ENCODE assay signal across 8 cellular contexts in the genomic region with DNA sequence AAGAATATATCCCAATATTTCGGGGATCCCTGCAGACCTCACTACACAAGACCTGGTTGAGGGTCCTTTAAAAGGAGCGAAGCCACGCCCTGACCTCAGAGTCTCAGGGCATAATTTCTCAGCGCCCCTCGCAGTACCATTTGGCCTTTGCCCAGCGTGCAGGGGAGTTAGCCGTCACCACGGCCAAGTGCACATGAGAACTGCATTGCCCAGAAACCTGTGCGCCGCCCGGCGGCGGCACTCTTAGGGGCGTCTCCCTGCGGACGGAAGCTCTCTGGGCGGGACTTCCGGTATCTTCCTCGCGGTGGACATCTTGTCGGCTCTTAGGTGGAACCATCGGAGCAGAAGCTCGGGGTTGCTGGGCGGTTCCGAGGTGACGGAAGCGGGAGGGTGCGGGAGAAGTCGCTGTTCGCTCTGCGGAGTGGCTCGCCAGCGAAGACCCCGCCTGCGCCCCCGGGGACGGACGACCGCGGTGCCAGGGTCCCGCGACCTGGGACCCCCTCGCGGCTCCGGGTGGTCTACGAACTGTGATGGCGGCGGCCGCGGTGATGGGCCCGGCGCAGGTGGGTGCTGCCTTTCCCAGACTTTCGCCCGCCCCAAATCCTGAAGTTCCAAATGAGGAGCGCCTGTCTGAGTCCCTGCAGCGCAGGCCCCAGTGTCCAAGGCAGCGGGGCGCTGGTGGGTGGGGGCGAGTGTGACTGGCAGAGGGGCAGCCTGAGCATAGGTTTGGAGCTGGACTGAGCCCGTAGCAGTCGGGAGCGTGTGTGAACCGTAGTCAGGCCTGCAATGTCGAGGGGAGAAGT. TPM values are rescaled to one million over a fixed set of nuclear protein-coding genes. Genes with fewer than 3 reads are reported as not detected.
DNase-seq lines count a peak whose midpoint lies in the region; TF ChIP-seq lines count a peak whose summit lies in the region.

TSS of gene ZNF134 (plus strand) at position 302 of the 803 bp plus-strand sequence. CDS start 5,227 bp downstream, outside the sequence.

- no peaks in the 10 kb centered on the region for H3K27me3 ChIP-seq in HUES48 (ENCODE audit: control insufficient read depth, insufficient read depth, low read length)
- H3K27me3 ChIP-seq in OCI-LY1 (ENCODE audit: insufficient read depth, low read length), result no peaks in the 10 kb centered on the region
- H3K27me3 ChIP-seq in mononuclear cell (ENCODE audit: insufficient read depth, low read length), result no peaks in the 10 kb centered on the region

- 0 out of 2 replicates have a peak, but pooled peaks cover 2% of the 10 kb centered on the region for H3K4me1 ChIP-seq in HUES48 (ENCODE audit: control insufficient read depth, insufficient read depth, low read length)
- peaks cover 11% of the 10 kb centered on the region for H3K4me1 ChIP-seq in OCI-LY1 (ENCODE audit: insufficient read depth, low read length, severe bottlenecking)
- peaks cover 14% of the 10 kb centered on the region for H3K4me1 ChIP-seq in mononuclear cell (ENCODE audit: insufficient read depth, low read length)

- no peaks in the 10 kb centered on the region for H3K9me2 ChIP-seq in OCI-LY1 (ENCODE audit: low read depth, low read length)

- H3K9me3 ChIP-seq in HUES48 (ENCODE audit: control insufficient read depth, insufficient read depth, low read length), result peaks cover 45% of the 10 kb centered on the region
- peaks cover 42% of the 10 kb centered on the region for H3K9me3 ChIP-seq in OCI-LY1 (ENCODE audit: low read length)
- peaks cover 42% of the 10 kb centered on the region for H3K9me3 ChIP-seq in mononuclear cell (ENCODE audit: low read depth, low read length)

- peak within 1 kb of the TSS; percentile 69 for H3K4me2 ChIP-seq in OCI-LY1 (ENCODE audit: low read length)

- H3K9ac ChIP-seq in HUES48 (ENCODE audit: low read depth, low read length) (peak within 1 kb of the TSS; percentile 89), OCI-LY1 (ENCODE audit: low read length) (peak within 1 kb of the TSS; percentile 77)

- H3F3A ChIP-seq in OCI-LY1 (ENCODE audit: insufficient read depth, low read length), result no peaks in the 10 kb centered on the region

- no peaks in the 10 kb centered on the region for H4K20me1 ChIP-seq in OCI-LY1 (ENCODE audit: insufficient read depth, low read length)

- H3K36me3 ChIP-seq in HUES48 (ENCODE audit: control insufficient read depth, insufficient read depth, low read length) (peaks cover 42% of the 10 kb centered on the region), OCI-LY1 (ENCODE audit: insufficient read depth, low read length) (peaks cover 49% of the 10 kb centered on the region)

- H3K27ac ChIP-seq in HUES48 (ENCODE audit: low read depth, low read length), result peak within 1 kb of the TSS; percentile 65
- H3K27ac ChIP-seq in OCI-LY1 (ENCODE audit: low read depth, low read length, poor library complexity, severe bottlenecking), result no peak within 1 kb of the TSS
- peak within 1 kb of the TSS; percentile 35 for H3K27ac ChIP-seq in epithelial cell of prostate

- peak within 1 kb of the TSS; percentile 78 for H3K4me3 ChIP-seq in HUES48 (ENCODE audit: low read depth, low read length)
- peak within 1 kb of the TSS; percentile 93 for H3K4me3 ChIP-seq in OCI-LY1 (ENCODE audit: low read depth, low read length, poor library complexity, severe bottlenecking)
- H3K4me3 ChIP-seq in mononuclear cell (ENCODE audit: low read length), result peak within 1 kb of the TSS; percentile 83

- peak within 1 kb of the TSS; percentile 35; the same call in 1 of the 2 replicates for H2AFZ ChIP-seq in OCI-LY1 (ENCODE audit: low read length)

- peak; percentile 88 for DNase-seq in COLO829 (ENCODE audit: low spot score)
- DNase-seq in GM20000 (ENCODE audit: low spot score), result peak; percentile 96
- DNase-seq in activated T-cell treated with anti-CD3 and anti-CD28 coated beads for 1 hour (ENCODE audit: low read depth), result peak; percentile 81
- peak; percentile 46 for DNase-seq in epithelial cell of prostate (ENCODE audit: low read depth, low spot score)
- peak; percentile 74 to 83 for DNase-seq in stimulated activated CD8-positive, alpha-beta memory T cell treated with anti-CD3 and anti-CD28 coated beads, Interleukin-2, amount 100 ng/mL, for 48 hours (ENCODE audit: low read depth in 2 of 2)

- no peak for TF ChIP-seq CTCF in GM20000 (IDR thresholded peaks at IDR 0.05; ENCODE audit: extremely low read depth, missing control alignments)
- TF ChIP-seq CTCF in OCI-LY1 (IDR thresholded peaks at IDR 0.05; ENCODE audit: low read length), result no peak

- peaks cover 25% of the 10 kb centered on the region; the same call in 1 of the 2 replicates for H3K79me2 ChIP-seq in OCI-LY1 (ENCODE audit: insufficient read depth, low read length)

RNA-seq across cellular contexts. Expression of gene ZNF134, which starts in this region (rescaled TPM):
- 36.8 TPM for total RNA-seq in mononuclear cell

Comparison
In these comparisons a context has a peak if more than half of its experiments do, and no peak if none do; other contexts are left out.
1. DNase-seq: peak in every context shown above with its lines; median percentile 96 in GM20000; 88 in COLO829; 81 in activated T-cell treated with anti-CD3 and anti-CD28 coated beads for 1 hour; 78 in stimulated activated CD8-positive, alpha-beta memory T cell treated with anti-CD3 and anti-CD28 coated beads, Interleukin-2, amount 100 ng/mL, for 48 hours; 46 in epithelial cell of prostate.